Comparison of ENCODE assay signal across 13 cellular contexts in the genomic region with DNA sequence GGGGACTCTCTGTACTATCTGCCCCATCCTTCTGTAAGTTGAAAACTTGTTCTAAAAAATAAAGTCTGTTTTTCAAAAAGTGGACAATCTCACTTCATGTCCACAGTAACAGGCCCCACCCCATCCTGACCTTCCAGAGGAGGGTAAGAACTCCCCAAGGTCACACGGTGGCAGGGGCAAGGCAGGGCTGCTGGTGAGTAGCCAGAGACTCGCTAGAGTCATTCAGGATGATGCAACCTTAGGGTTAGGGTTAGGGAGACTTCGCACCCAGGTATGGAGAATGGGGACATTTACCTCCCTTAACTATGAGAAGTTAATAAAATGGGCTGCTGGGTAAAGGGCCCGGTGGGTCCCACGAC. TPM values are rescaled to one million over a fixed set of nuclear protein-coding genes. Genes with fewer than 3 reads are reported as not detected.
A peak's percentile ranks its signal among the peaks of the same experiment; 100 is the strongest.
DNase-seq lines count a peak whose midpoint lies in the region; ATAC-seq and TF ChIP-seq lines count a peak whose summit lies in the region.
"Had no signal": no experiment of that assay in that cellular context is flagged by ENCODE, and none has a peak within 500 bp of the region (broad histone marks: within the 10 kb centered on the region; RNA-seq: fewer than 3 reads in every experiment).

No MANE protein-coding gene starts in this region.

- H3K27me3 ChIP-seq in AG04450 (ENCODE audit: control insufficient read depth, insufficient read depth, low read length) (no peaks in the 10 kb centered on the region), cardiac muscle cell (no peaks in the 10 kb centered on the region), sigmoid colon (no peaks in the 10 kb centered on the region), HAP-1 (ENCODE audit: low read depth) (no peaks in the 10 kb centered on the region)

- TF ChIP-seq CTCF in AG04450 (IDR thresholded peaks at IDR 0.05; ENCODE audit: low read depth, low read length): no peak
- TF ChIP-seq CTCF in WTC11 (IDR thresholded peaks at IDR 0.05): no peak
- no peak for TF ChIP-seq CTCF in cardiac muscle cell (IDR thresholded peaks at IDR 0.05; ENCODE audit: low read depth, low read length)
- TF ChIP-seq CTCF in sigmoid colon (IDR thresholded peaks at IDR 0.05): no peak

- POLR2A ChIA-PET in AG04450 (lab: Yijun Ruan, JAX): interaction anchor here (0.6 to 1.2 kb wide), 2 partner anchors 16 to 19 kb away, joined by 4 read pairs; no protein-coding TSS in a partner anchor
- POLR2A ChIA-PET in WTC11 (lab: Charles Lee): no interaction called here
- POLR2A ChIA-PET in activated CD4-positive, alpha-beta memory T cell treated with anti-CD3 and anti-CD28 coated beads, Interleukin-2, amount 10 ng/mL, durations not matched to agents 7 days and 5 days (lab: Charles Lee): interaction anchor here (0.7 to 1.1 kb wide), 2 partner anchors 12 to 15 kb away, joined by 3 to 4 read pairs; a partner anchor contains a TSS

- no peaks in the 10 kb centered on the region; the same call in 1 of the 2 replicates for H3K27me3 Mint-ChIP-seq in WTC11 (ENCODE audit: low read depth)
- no peaks in the 10 kb centered on the region for H3K27me3 Mint-ChIP-seq in activated CD4-positive, alpha-beta memory T cell treated with anti-CD3 and anti-CD28 coated beads, Interleukin-2, amount 10 ng/mL, durations not matched to agents 7 days and 5 days
- H3K27me3 Mint-ChIP-seq: naive B cell had no signal

- no peaks in the 10 kb centered on the region for H3K9me3 Mint-ChIP-seq in WTC11
- H3K9me3 Mint-ChIP-seq in activated CD4-positive, alpha-beta memory T cell treated with anti-CD3 and anti-CD28 coated beads, Interleukin-2, amount 10 ng/mL, durations not matched to agents 7 days and 5 days: no peaks in the 10 kb centered on the region
- H3K9me3 Mint-ChIP-seq: endodermal cell, naive B cell had no signal

- H3K27ac Mint-ChIP-seq in WTC11: no peak overlapping the region
- no peak overlapping the region for H3K27ac Mint-ChIP-seq in activated CD4-positive, alpha-beta memory T cell treated with anti-CD3 and anti-CD28 coated beads, Interleukin-2, amount 10 ng/mL, durations not matched to agents 7 days and 5 days
- H3K27ac Mint-ChIP-seq: endodermal cell had no signal

- peaks cover 26% of the 10 kb centered on the region for H3K36me3 Mint-ChIP-seq in WTC11
- peaks cover 48% of the 10 kb centered on the region for H3K36me3 Mint-ChIP-seq in activated CD4-positive, alpha-beta memory T cell treated with anti-CD3 and anti-CD28 coated beads, Interleukin-2, amount 10 ng/mL, durations not matched to agents 7 days and 5 days (ENCODE audit: low read depth)

- H3K9me3 ChIP-seq in AG04450 (ENCODE audit: control insufficient read depth, insufficient read depth, low read length) (no peaks in the 10 kb centered on the region; the same call in 1 of the 2 replicates), cardiac muscle cell (ENCODE audit: low read depth) (no peaks in the 10 kb centered on the region), sigmoid colon (no peaks in the 10 kb centered on the region), HAP-1 (no peaks in the 10 kb centered on the region)

- CTCF ChIA-PET in AG04450 (lab: Charles Lee) (no interaction called here), WTC11 (lab: Charles Lee) (interaction anchor here (0.5 to 3.4 kb wide), 5 partner anchors 16 to 67 kb away, joined by 3 to 18 read pairs (median 8); a partner anchor contains a TSS)
- CTCF ChIA-PET in activated CD4-positive, alpha-beta memory T cell treated with anti-CD3 and anti-CD28 coated beads, Interleukin-2, amount 10 ng/mL, durations not matched to agents 7 days and 5 days (lab: Charles Lee): no interaction called here

- H3K4me1 ChIP-seq in cardiac muscle cell (ENCODE audit: low read depth): peaks cover 4% of the 10 kb centered on the region
- H3K4me1 ChIP-seq in sigmoid colon: peaks cover 0 to 37% (median 26%) of the 10 kb centered on the region in 4 donors
- peaks cover 3% of the 10 kb centered on the region; the same call in 1 of the 2 replicates for H3K4me1 ChIP-seq in HAP-1

- peaks cover 25% of the 10 kb centered on the region for H3K4me1 Mint-ChIP-seq in WTC11
- H3K4me1 Mint-ChIP-seq in activated CD4-positive, alpha-beta memory T cell treated with anti-CD3 and anti-CD28 coated beads, Interleukin-2, amount 10 ng/mL, durations not matched to agents 7 days and 5 days: peaks cover 22% of the 10 kb centered on the region

- WGBS in sigmoid colon, 2 donors: 84 to 92% methylated on average over 5 of the region's 5 CpGs

- ATAC-seq in WTC11 (no peak), GM21381 (IDR thresholded peaks at IDR 0.05; ENCODE audit: unreplicated experiment) (no peak)

- in situ Hi-C loops in HAP-1 (cut with MboI; ENCODE audit: low sequenced_read_pairs): no loop called here

- H3K4me3 ChIP-seq in AG04450 (ENCODE audit: low read depth, low read length) (no peak overlapping the region), cardiac muscle cell (no peak overlapping the region), sigmoid colon (no peak overlapping the region), HAP-1 (no peak overlapping the region)

- no peak for TF ChIP-seq EP300 in sigmoid colon (IDR thresholded peaks at IDR 0.05)

- intact Hi-C loops in sigmoid colon (cut with DNase I): no loop called here

- DNase-seq in AG04450 (ENCODE audit: low read depth, low spot score): no peak
- no peak for DNase-seq in WTC11 (ENCODE audit: low spot score)
- no peak for DNase-seq in cardiac muscle cell (ENCODE audit: low read depth in 1 of 2, low spot score in 1 of 2)
- DNase-seq in sigmoid colon: no peak
- DNase-seq in activated CD4-positive, alpha-beta memory T cell treated with anti-CD3 and anti-CD28 coated beads, Interleukin-2, amount 10 ng/mL, durations not matched to agents 7 days and 5 days: no peak
- no peak for DNase-seq in HAP-1 (ENCODE audit: low spot score in 2 of 2)
- no peak for DNase-seq in T-helper 1 cell
- DNase-seq: activated CD4-positive, alpha-beta T cell treated with anti-CD3 and anti-CD28 coated beads for 48 hours; naive B cell; NCI-H1105; stimulated activated naive CD4-positive, alpha-beta T cell treated with Interleukin-2 at 50 U/mL for 16 hours had no signal

- H3K36me3 ChIP-seq in cardiac muscle cell (peaks cover 8% of the 10 kb centered on the region), sigmoid colon (peaks cover 7 to 48% (median 19%) of the 10 kb centered on the region in 4 donors), HAP-1 (replicated peaks) (peaks cover 39% of the 10 kb centered on the region)

- no peak overlapping the region for H3K4me3 Mint-ChIP-seq in WTC11
- no peak overlapping the region for H3K4me3 Mint-ChIP-seq in activated CD4-positive, alpha-beta memory T cell treated with anti-CD3 and anti-CD28 coated beads, Interleukin-2, amount 10 ng/mL, durations not matched to agents 7 days and 5 days
- H3K4me3 Mint-ChIP-seq: endodermal cell had no signal

- no peak for TF ChIP-seq POLR2A in sigmoid colon (IDR thresholded peaks at IDR 0.05)

- H3K27ac ChIP-seq in AG04450 (ENCODE audit: low read depth, low read length) (peak overlapping the region; percentile 31), cardiac muscle cell (peak overlapping the region; percentile 57), sigmoid colon (peak overlapping the region; percentile 55 to 66 (median 61))

TF ChIP-seq in WTC11, 78 proteins besides CTCF, POLR2A, EP300 and RAD21:
- TF ChIP-seq, protein P1, sequence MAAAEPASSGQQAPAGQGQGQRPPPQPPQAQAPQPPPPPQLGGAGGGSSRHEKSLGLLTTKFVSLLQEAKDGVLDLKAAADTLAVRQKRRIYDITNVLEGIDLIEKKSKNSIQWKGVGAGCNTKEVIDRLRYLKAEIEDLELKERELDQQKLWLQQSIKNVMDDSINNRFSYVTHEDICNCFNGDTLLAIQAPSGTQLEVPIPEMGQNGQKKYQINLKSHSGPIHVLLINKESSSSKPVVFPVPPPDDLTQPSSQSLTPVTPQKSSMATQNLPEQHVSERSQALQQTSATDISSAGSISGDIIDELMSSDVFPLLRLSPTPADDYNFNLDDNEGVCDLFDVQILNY (CRISPR knock-in tag; IDR thresholded peaks at IDR 0.05): no peak
- TF ChIP-seq RORB (CRISPR knock-in tag; IDR thresholded peaks at IDR 0.05) (no peak), GABPB1 (CRISPR knock-in tag; IDR thresholded peaks at IDR 0.05) (peak; percentile 95)
TF ChIP-seq in WTC11: peak in this region for 1.

RNA-seq across cellular contexts. Expression of a gene that starts 15.4 kb away (rescaled TPM):
- polyA plus RNA-seq in AG04450 (2011; rRNA removed): 24.7 and 34.1 TPM in 2 replicates
- 59.3 and 77.2 TPM in 2 replicates for polyA minus RNA-seq in AG04450 (2011; rRNA and poly(A)+ RNA removed)
- total RNA-seq in WTC11 (2021): 35.0 to 36.7 TPM (median 35.6 TPM) in 3 replicates
- 36.9 and 38.4 TPM in 2 replicates for total RNA-seq in cardiac muscle cell
- 37.2 and 43.9 TPM in 2 replicates for polyA plus RNA-seq in cardiac muscle cell
- total RNA-seq in sigmoid colon: 10 to 100 TPM; 19.1 to 27.4 (median 22.6) TPM
- polyA plus RNA-seq in sigmoid colon: 10 to 100 TPM; 13.8 to 24.2 (median 14.3) TPM
- total RNA-seq in activated CD4-positive, alpha-beta memory T cell treated with anti-CD3 and anti-CD28 coated beads, Interleukin-2, amount 10 ng/mL, durations not matched to agents 7 days and 5 days: 10 to 100 TPM; 30.3 to 32.3 TPM

RNA-seq across cellular contexts. Expression of a gene that starts 25.1 kb away (rescaled TPM):
- polyA plus RNA-seq in AG04450 (2011; rRNA removed) (148 and 171 TPM in 2 replicates), cardiac muscle cell (164 and 173 TPM in 2 replicates), sigmoid colon (10 to 100 TPM; 80.4 to 94.1 (median 91.3) TPM)
- 87.4 and 99.3 TPM in 2 replicates for polyA minus RNA-seq in AG04450 (2011; rRNA and poly(A)+ RNA removed)
- total RNA-seq in WTC11 (2021) (132 to 146 TPM (median 144 TPM) in 3 replicates), cardiac muscle cell (64.0 and 126 TPM in 2 replicates), sigmoid colon (100 to 1,000 TPM in 1 of 4 donors, 10 to 100 TPM in 3; 55.0 to 117 (median 65.6) TPM)
- total RNA-seq in activated CD4-positive, alpha-beta memory T cell treated with anti-CD3 and anti-CD28 coated beads, Interleukin-2, amount 10 ng/mL, durations not matched to agents 7 days and 5 days: 100 to 1,000 TPM; 153 to 154 TPM

RNA-seq across cellular contexts. Expression of a gene that starts 52.5 kb away (rescaled TPM):
- polyA plus RNA-seq in AG04450 (2011; rRNA removed): 19.1 and 23.6 TPM in 2 replicates
- polyA minus RNA-seq in AG04450 (2011; rRNA and poly(A)+ RNA removed): 10.8 and 13.6 TPM in 2 replicates
- total RNA-seq in WTC11 (2021): 23.5 to 29.1 TPM (median 25.6 TPM) in 3 replicates
- 18.2 and 22.0 TPM in 2 replicates for total RNA-seq in cardiac muscle cell
- 22.9 and 30.8 TPM in 2 replicates for polyA plus RNA-seq in cardiac muscle cell
- 100 to 1,000 TPM in 2 of 4 donors, 10 to 100 TPM in 2; 53.2 to 173 (median 93.6) TPM for total RNA-seq in sigmoid colon
- polyA plus RNA-seq in sigmoid colon: 10 to 100 TPM in 2 of 3 donors, 1 to 10 TPM in 1; 6.9 to 17.4 (median 12.2) TPM
- 10 to 100 TPM; 36.5 to 37.5 TPM for total RNA-seq in activated CD4-positive, alpha-beta memory T cell treated with anti-CD3 and anti-CD28 coated beads, Interleukin-2, amount 10 ng/mL, durations not matched to agents 7 days and 5 days
